In the genomic region with DNA sequence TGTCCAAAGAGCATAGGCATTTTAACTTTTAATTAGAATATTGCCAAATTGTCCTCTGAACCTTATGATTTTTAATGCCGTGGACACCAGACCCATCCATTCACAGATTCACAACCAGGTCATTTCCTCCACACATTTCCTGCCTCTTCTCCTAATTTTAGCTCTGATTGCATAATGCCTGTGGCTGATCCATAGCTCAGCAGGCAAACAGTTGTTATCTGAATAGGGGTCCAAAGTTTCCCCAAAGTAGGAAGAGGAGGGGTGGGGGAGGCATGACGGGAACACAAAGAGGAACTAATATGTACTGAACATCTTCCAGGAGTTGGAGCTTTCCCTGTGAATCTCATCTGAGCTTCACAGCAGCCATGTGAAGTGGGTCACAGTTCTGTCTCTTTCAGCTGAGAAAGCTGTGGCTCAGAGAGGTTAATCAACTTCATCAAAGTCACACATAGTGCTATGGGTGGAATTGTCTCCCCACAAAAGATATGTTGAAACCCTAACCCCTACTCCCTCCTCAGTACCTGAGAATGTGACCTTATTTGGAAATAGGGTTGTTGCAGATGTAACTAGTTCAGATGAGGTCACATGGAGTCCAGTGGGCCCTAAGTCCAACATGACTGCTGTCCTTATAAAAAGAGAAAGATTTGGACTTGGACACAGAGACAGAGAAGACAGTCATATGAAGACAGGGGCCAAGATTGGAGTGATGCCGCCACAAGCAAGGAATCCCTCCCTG, we compare ENCODE assay signal across 22 cellular contexts.
DNase-seq lines count a peak whose midpoint lies in the region; ATAC-seq, FAIRE-seq and TF ChIP-seq lines count a peak whose summit lies in the region.
"Had no signal": no experiment of that assay in that cellular context is flagged by ENCODE, and none has a peak within 500 bp of the region (broad histone marks: within the 10 kb centered on the region; RNA-seq: fewer than 3 reads in every experiment).

No MANE protein-coding gene starts in this region.

- no TSS peak for BruUV-seq in HepG2 (replicated peaks; lab: Mats Ljungman, UMichigan)

- H3K27me3 ChIP-seq in H9 (ENCODE audit: insufficient read depth, low read length), result no peaks in the 10 kb centered on the region; the same call in 1 of the 2 replicates
- H3K27me3 ChIP-seq in HepG2 (ENCODE audit: control insufficient read depth in 1 of 2, insufficient read depth in 2 of 2, low read length in 2 of 2), result no peaks in the 10 kb centered on the region; a peak in 1 of 5 replicates
- no peaks in the 10 kb centered on the region for H3K27me3 ChIP-seq in gastrocnemius medialis
- H3K27me3 ChIP-seq: MG63, SJSA1 had no signal

- H3K18ac ChIP-seq in H9 (ENCODE audit: insufficient read length, low read depth, low read length), result peak overlapping the region; percentile 70

- no peaks in the 10 kb centered on the region for H3K36me3 ChIP-seq in HepG2 (replicated peaks in 1 of 2; ENCODE audit: control insufficient read depth in 1 of 2, insufficient read depth in 2 of 2, low read length in 2 of 2)
- no peaks in the 10 kb centered on the region for H3K36me3 ChIP-seq in gastrocnemius medialis
- H3K36me3 ChIP-seq: MG63, SJSA1 had no signal

- TF ChIP-seq POLR2A in HepG2 (IDR thresholded peaks at IDR 0.05; ENCODE audit: insufficient read depth in 1 of 2, low read depth in 2 of 2, low read length in 2 of 2) (no peak), gastrocnemius medialis (IDR thresholded peaks at IDR 0.05) (no peak)

- no peak overlapping the region for H3K27ac Mint-ChIP-seq in H9
- no peak overlapping the region for H3K27ac Mint-ChIP-seq in activated T-helper 2 cell treated with anti-CD3 and anti-CD28 coated beads, Interferon-gamma antibody, Interleukin-2, Interleukin-4, amounts not matched to agents 10 μg/mL and 5 μg/mL and 100 μg/mL, durations not matched to agents 14 hours and 24 hours and 36 hours
- H3K27ac Mint-ChIP-seq in natural killer cell treated with Interleukin-12 subunit alpha and Interleukin-12 subunit beta and Interleukin-15 and Interleukin-18, amount 100 ng/mL, for 72 hours, result no peak overlapping the region
- H3K27ac Mint-ChIP-seq: CD4-positive, alpha-beta memory T cell had no signal

- CTCF ChIA-PET in HepG2 (lab: Yijun Ruan, JAX; ENCODE audit: low intra/inter-chr PET ratio, low total read pairs), result no interaction called here

- no peak overlapping the region for H3K56ac ChIP-seq in H9 (ENCODE audit: insufficient read length, low read depth, low read length)

- no peak overlapping the region for H3K9ac ChIP-seq in H9 (ENCODE audit: extremely low read depth, insufficient read length, low read length)
- no peak overlapping the region for H3K9ac ChIP-seq in HepG2 (ENCODE audit: insufficient read depth, low read depth, low read length)

- no peak overlapping the region for H3K27ac ChIP-seq in H9 (ENCODE audit: insufficient read length, low read depth, low read length)
- H3K27ac ChIP-seq in HepG2 (ENCODE audit: extremely low read length, insufficient read depth, low read length), result no peak overlapping the region
- H3K27ac ChIP-seq in gastrocnemius medialis, result peak overlapping the region in 3 of 4 donors; percentile 3 to 80 (median 47)
- H3K27ac ChIP-seq: HL-60, PC-9, SJSA1 had no signal

- peak overlapping the region; percentile 11 for H4K91ac ChIP-seq in H9 (ENCODE audit: insufficient read length, low read depth, low read length)

- no peak overlapping the region; the same call in 1 of the 2 replicates for H3K14ac ChIP-seq in H9 (ENCODE audit: insufficient read depth, low read length)

- DNase-seq in H9 (no peak), SKM-1 treated with dmso at 0.1 percent for 144 hours (lab: John Stamatoyannopoulos, UW; ENCODE audit: unreplicated experiment) (peak; percentile 19), HepG2 (ENCODE audit: low spot score) (peak; percentile 58), gastrocnemius medialis (no peak)
- no peak for DNase-seq in activated T-helper 2 cell treated with anti-CD3 and anti-CD28 coated beads, Interferon-gamma antibody, Interleukin-2, Interleukin-4, amounts not matched to agents 10 μg/mL and 5 μg/mL and 100 μg/mL, durations not matched to agents 14 hours and 24 hours and 36 hours (ENCODE audit: low spot score)
- no peak for DNase-seq in natural killer cell treated with Interleukin-12 subunit alpha and Interleukin-12 subunit beta and Interleukin-15 and Interleukin-18, amount 100 ng/mL, for 72 hours (ENCODE audit: low spot score)
- DNase-seq: CD4-positive, alpha-beta memory T cell; COR-L47; DMS53; Kasumi-1; MG63; NCI-H2029 treated with DMSO at 0.1 percent for 48 hours; NCI-H2227 treated with DMSO at 0.1 percent for 48 hours; NCI-H526 treated with DMSO at 0.1 percent for 48 hours; PC-9 had no signal

- no CpG with 5 or more reads among the region's 3 CpGs for WGBS in H9 (ENCODE audit: extremely low coverage, insufficient read length, low lambda C conversion rate)
- WGBS in HepG2 (ENCODE audit: low lambda C conversion rate), result 26% methylated on average over 3 of the region's 3 CpGs

- peaks cover 5 to 6% of the 10 kb centered on the region in 2 experiments; a peak in 1 of 5 replicates for H3K9me3 Mint-ChIP-seq in H9
- H3K9me3 Mint-ChIP-seq in activated T-helper 2 cell treated with anti-CD3 and anti-CD28 coated beads, Interferon-gamma antibody, Interleukin-2, Interleukin-4, amounts not matched to agents 10 μg/mL and 5 μg/mL and 100 μg/mL, durations not matched to agents 14 hours and 24 hours and 36 hours, result peaks cover 8% of the 10 kb centered on the region
- no peaks in the 10 kb centered on the region for H3K9me3 Mint-ChIP-seq in natural killer cell treated with Interleukin-12 subunit alpha and Interleukin-12 subunit beta and Interleukin-15 and Interleukin-18, amount 100 ng/mL, for 72 hours

- H3K4me3 ChIP-seq in HepG2 (replicated peaks in 1 of 3; ENCODE audit: insufficient read depth in 1 of 3, low read depth in 2 of 3, low read length in 3 of 3) (no peak overlapping the region; a peak in 1 of 6 replicates), gastrocnemius medialis (no peak overlapping the region)
- H3K4me3 ChIP-seq: K562, MG63, PC-9, SJSA1 had no signal

- FAIRE-seq in HepG2 (lab: Jason Lieb, UNC), result peak; percentile 62
- FAIRE-seq: H54, K562 had no signal

- ATAC-seq in HepG2, result peak; percentile 84
- ATAC-seq in gastrocnemius medialis, result no peak
- ATAC-seq in HG02588 (IDR thresholded peaks at IDR 0.05; ENCODE audit: unreplicated experiment), result no peak
- no peak for ATAC-seq in natural killer cell treated with Interleukin-12 subunit alpha and Interleukin-12 subunit beta and Interleukin-15 and Interleukin-18, amount 100 ng/mL, for 72 hours
- ATAC-seq in HG02571 (IDR thresholded peaks at IDR 0.05; ENCODE audit: unreplicated experiment), result no peak
- ATAC-seq: K562, Right ventricle myocardium inferior had no signal

- no peak overlapping the region for H2AK5ac ChIP-seq in H9 (ENCODE audit: insufficient read length, low read length)

- H3K4me3 Mint-ChIP-seq in H9, result no peak overlapping the region
- H3K4me3 Mint-ChIP-seq in activated T-helper 2 cell treated with anti-CD3 and anti-CD28 coated beads, Interferon-gamma antibody, Interleukin-2, Interleukin-4, amounts not matched to agents 10 μg/mL and 5 μg/mL and 100 μg/mL, durations not matched to agents 14 hours and 24 hours and 36 hours (ENCODE audit: low read depth), result no peak overlapping the region
- H3K4me3 Mint-ChIP-seq in natural killer cell treated with Interleukin-12 subunit alpha and Interleukin-12 subunit beta and Interleukin-15 and Interleukin-18, amount 100 ng/mL, for 72 hours, result no peak overlapping the region
- H3K4me3 Mint-ChIP-seq: CD4-positive, alpha-beta memory T cell had no signal

- no peak overlapping the region for H3K4ac ChIP-seq in H9 (ENCODE audit: low read depth, low read length)

- H3T11ph ChIP-seq in H9 (ENCODE audit: low read length), result no peak overlapping the region

- H3K23ac ChIP-seq in H9 (ENCODE audit: insufficient read length, low read depth, low read length), result no peak overlapping the region

- H3K79me1 ChIP-seq in H9 (ENCODE audit: insufficient read depth, low read depth, low read length, poor library complexity, severe bottlenecking), result no peaks in the 10 kb centered on the region

- no peaks in the 10 kb centered on the region for H4K20me1 ChIP-seq in H9 (ENCODE audit: control insufficient read depth, insufficient read depth, insufficient read length)
- no peaks in the 10 kb centered on the region for H4K20me1 ChIP-seq in HepG2 (ENCODE audit: insufficient read depth, low read length)

- TF ChIP-seq RAD21 in HepG2 (CRISPR knock-in tag; IDR thresholded peaks at IDR 0.05), result no peak

- H3K4me1 Mint-ChIP-seq in H9, result peaks cover 5 to 7% of the 10 kb centered on the region in 2 experiments
- H3K4me1 Mint-ChIP-seq in activated T-helper 2 cell treated with anti-CD3 and anti-CD28 coated beads, Interferon-gamma antibody, Interleukin-2, Interleukin-4, amounts not matched to agents 10 μg/mL and 5 μg/mL and 100 μg/mL, durations not matched to agents 14 hours and 24 hours and 36 hours (ENCODE audit: low read depth), result no peaks in the 10 kb centered on the region
- H3K4me1 Mint-ChIP-seq in natural killer cell treated with Interleukin-12 subunit alpha and Interleukin-12 subunit beta and Interleukin-15 and Interleukin-18, amount 100 ng/mL, for 72 hours (ENCODE audit: low read depth in 2 of 2), result peaks cover 0 to 3% of the 10 kb centered on the region in 2 donors
- H3K4me1 Mint-ChIP-seq: CD4-positive, alpha-beta memory T cell had no signal

- H3K4me1 ChIP-seq in H9 (ENCODE audit: insufficient read depth, low read length), result no peaks in the 10 kb centered on the region
- H3K4me1 ChIP-seq in HepG2 (ENCODE audit: insufficient read depth, low read length), result peaks cover 30% of the 10 kb centered on the region
- peaks cover 12 to 18% of the 10 kb centered on the region in 2 donors for H3K4me1 ChIP-seq in gastrocnemius medialis

- intact Hi-C loops in HepG2 (cut with micrococcal nuclease; ENCODE audit: unreplicated experiment) (no loop called here), gastrocnemius medialis (cut with DNase I; ENCODE audit: low total_unique reads) (no loop called here)
- intact Hi-C loops in activated T-helper 2 cell treated with anti-CD3 and anti-CD28 coated beads, Interferon-gamma antibody, Interleukin-2, Interleukin-4, amounts not matched to agents 10 μg/mL and 5 μg/mL and 100 μg/mL, durations not matched to agents 14 hours and 24 hours and 36 hours (cut with micrococcal nuclease), result no loop called here

- no peak overlapping the region for H2BK12ac ChIP-seq in H9 (ENCODE audit: insufficient read length, low read depth, low read length)

- no peak overlapping the region for H2BK15ac ChIP-seq in H9 (ENCODE audit: low read depth, low read length)

- no peaks in the 10 kb centered on the region for H3K36me3 Mint-ChIP-seq in H9 (ENCODE audit: insufficient read depth in 1 of 3, low read depth in 3 of 3)
- H3K36me3 Mint-ChIP-seq in activated T-helper 2 cell treated with anti-CD3 and anti-CD28 coated beads, Interferon-gamma antibody, Interleukin-2, Interleukin-4, amounts not matched to agents 10 μg/mL and 5 μg/mL and 100 μg/mL, durations not matched to agents 14 hours and 24 hours and 36 hours (ENCODE audit: low read depth), result no peaks in the 10 kb centered on the region
- peaks cover 5% of the 10 kb centered on the region for H3K36me3 Mint-ChIP-seq in natural killer cell treated with Interleukin-12 subunit alpha and Interleukin-12 subunit beta and Interleukin-15 and Interleukin-18, amount 100 ng/mL, for 72 hours
- H3K36me3 Mint-ChIP-seq: CD4-positive, alpha-beta memory T cell had no signal

- no peak overlapping the region for H2BK120ac ChIP-seq in H9 (ENCODE audit: low read depth, low read length, poor library complexity, severe bottlenecking)

- in situ Hi-C loops in HepG2 (cut with HindIII; ENCODE audit: extremely low pct_ligation_motif_present, low pct_unique_long_range_greater_than_20kb), result no loop called here
- in situ Hi-C loops in gastrocnemius medialis (cut with MboI; ENCODE audit: low sequenced_read_pairs in 4 of 4), result no loop called here

- H2BK5ac ChIP-seq in H9 (ENCODE audit: insufficient read length, low read length), result no peak overlapping the region

- TF ChIP-seq CTCF in H9 (conservative IDR thresholded peaks at IDR 0.05) (no peak), HepG2 (CRISPR knock-in tag; IDR thresholded peaks at IDR 0.05) (no peak), gastrocnemius medialis (IDR thresholded peaks at IDR 0.05 in 4 of 5, conservative IDR thresholded peaks at IDR 0.05 in 1 of 5) (no peak)

- no peak overlapping the region for H2BK20ac ChIP-seq in H9 (ENCODE audit: low read depth, low read length, poor library complexity, severe bottlenecking)

- no peaks in the 10 kb centered on the region for H3K23me2 ChIP-seq in H9 (ENCODE audit: insufficient read length, low read depth, low read length, poor library complexity, severe bottlenecking)

- no peaks in the 10 kb centered on the region; the same call in 1 of the 2 replicates for H3K27me3 Mint-ChIP-seq in H9 (ENCODE audit: low read depth)
- no peaks in the 10 kb centered on the region for H3K27me3 Mint-ChIP-seq in activated T-helper 2 cell treated with anti-CD3 and anti-CD28 coated beads, Interferon-gamma antibody, Interleukin-2, Interleukin-4, amounts not matched to agents 10 μg/mL and 5 μg/mL and 100 μg/mL, durations not matched to agents 14 hours and 24 hours and 36 hours (ENCODE audit: low read depth)
- H3K27me3 Mint-ChIP-seq in natural killer cell treated with Interleukin-12 subunit alpha and Interleukin-12 subunit beta and Interleukin-15 and Interleukin-18, amount 100 ng/mL, for 72 hours, result peaks cover 6 to 27% of the 10 kb centered on the region in 2 donors

- POLR2A ChIA-PET in HepG2 (lab: Yijun Ruan, JAX), result no interaction called here

- no peaks in the 10 kb centered on the region for H3K79me2 ChIP-seq in H9 (ENCODE audit: insufficient read depth, low read length)
- no peaks in the 10 kb centered on the region for H3K79me2 ChIP-seq in HepG2 (ENCODE audit: insufficient read depth, low read length)

- H4K8ac ChIP-seq in H9 (replicated peaks; ENCODE audit: insufficient read length, low read depth, low read length), result no peak overlapping the region

- H3K9me3 ChIP-seq in H9 (ENCODE audit: control insufficient read depth, low read depth, low read length) (no peaks in the 10 kb centered on the region), HepG2 (ENCODE audit: low read length) (no peaks in the 10 kb centered on the region), gastrocnemius medialis (no peaks in the 10 kb centered on the region)
- H3K9me3 ChIP-seq: MG63, SJSA1 had no signal

- H2AFZ ChIP-seq in H9 (ENCODE audit: low read length) (no peak overlapping the region), HepG2 (ENCODE audit: low read length) (no peak overlapping the region)
- H2AFZ ChIP-seq: PC-9 had no signal

- TF ChIP-seq EP300 in HepG2 (IDR thresholded peaks at IDR 0.05; ENCODE audit: low read depth in 2 of 2, low read length in 2 of 2), result peak in 1 of 2 experiments; percentile 54; a peak in 1 of 4 replicates
- no peak for TF ChIP-seq EP300 in HepG2 (CRISPR knock-in tag; IDR thresholded peaks at IDR 0.05; ENCODE audit: borderline replicate concordance)

- H4K5ac ChIP-seq in H9 (ENCODE audit: insufficient read length, low read depth, low read length), result no peak overlapping the region

- H3K4me2 ChIP-seq in H9 (ENCODE audit: insufficient read depth, insufficient read length, low read length) (no peak overlapping the region), HepG2 (ENCODE audit: low read depth, low read length) (peak overlapping the region; percentile 31; the same call in 1 of the 2 replicates)
- H3K4me2 ChIP-seq: PC-9 had no signal

Comparison
In these comparisons a context has a peak if more than half of its experiments do, and no peak if none do; other contexts are left out.
1. DNase-seq: peak in SKM-1 treated with dmso at 0.1 percent for 144 hours (single experiment) and HepG2 (single experiment); none in H9 (single experiment), gastrocnemius medialis (0 of 2), activated T-helper 2 cell treated with anti-CD3 and anti-CD28 coated beads, Interferon-gamma antibody, Interleukin-2, Interleukin-4, amounts not matched to agents 10 μg/mL and 5 μg/mL and 100 μg/mL, durations not matched to agents 14 hours and 24 hours and 36 hours (single experiment) and natural killer cell treated with Interleukin-12 subunit alpha and Interleukin-12 subunit beta and Interleukin-15 and Interleukin-18, amount 100 ng/mL, for 72 hours (single experiment).
2. H3K27ac ChIP-seq: peak in gastrocnemius medialis (3 of 4); none in H9 (single experiment) and HepG2 (single experiment).